ENCODE assay signal across 1 cellular context in genomic region chr3:21644268-21644667, GRCh38.
TF ChIP-seq lines count a peak whose summit lies in the region.

No MANE protein-coding gene starts in this region.

TF ChIP-seq in HepG2, 621 proteins besides CTCF, POLR2A, EP300 and RAD21 (continued from another document):
- TF ChIP-seq AHDC1 (CRISPR knock-in tag; IDR thresholded peaks at IDR 0.05; ENCODE audit: borderline replicate concordance): no peak
- TF ChIP-seq YEATS4 (CRISPR knock-in tag; IDR thresholded peaks at IDR 0.05; ENCODE audit: borderline replicate concordance): no peak
- TF ChIP-seq ARNT2 (CRISPR knock-in tag; IDR thresholded peaks at IDR 0.05; ENCODE audit: low read depth): no peak
- no peak for TF ChIP-seq AHR (CRISPR knock-in tag; IDR thresholded peaks at IDR 0.05)
- no peak for TF ChIP-seq ZNF605 (CRISPR knock-in tag; IDR thresholded peaks at IDR 0.05)
- TF ChIP-seq MATR3 (CRISPR knock-in tag; IDR thresholded peaks at IDR 0.05): no peak
- TF ChIP-seq PRPF4 (IDR thresholded peaks at IDR 0.05; ENCODE audit: low read depth, low read length, poor library complexity, severe bottlenecking): no peak
